10 cellular contexts compared by ENCODE assay signal in the genomic region with DNA sequence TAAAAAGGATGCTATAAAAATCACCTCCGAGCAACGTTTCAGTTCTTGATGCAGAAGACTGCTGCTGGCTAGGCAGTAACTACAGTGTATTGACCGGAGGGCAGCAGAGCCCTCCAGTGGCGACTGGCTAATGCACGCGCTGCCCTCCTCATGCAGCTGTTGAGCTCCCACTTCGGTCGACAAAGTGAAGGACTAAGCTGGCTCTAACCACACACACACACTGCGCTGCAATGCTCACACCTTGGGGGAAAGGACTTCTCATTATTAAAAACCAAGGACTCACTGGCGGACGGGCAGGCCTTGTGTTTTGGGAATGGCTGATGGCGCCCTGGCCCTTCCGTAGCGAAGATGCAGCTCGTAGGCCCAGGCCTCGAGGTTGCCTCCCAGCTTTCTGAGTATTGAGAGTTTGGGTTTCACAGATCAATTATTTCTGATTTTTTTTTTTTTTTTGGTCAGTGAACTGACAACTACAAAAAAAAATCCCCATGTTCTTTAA.
A peak's percentile ranks its signal among the peaks of the same experiment; 100 is the strongest.
DNase-seq lines count a peak whose midpoint lies in the region; ATAC-seq, FAIRE-seq and TF ChIP-seq lines count a peak whose summit lies in the region.
"Had no signal": no experiment of that assay in that cellular context is flagged by ENCODE, and none has a peak within 500 bp of the region (broad histone marks: within the 10 kb centered on the region; RNA-seq: fewer than 3 reads in every experiment).

No MANE protein-coding gene starts in this region.

- TF ChIP-seq EP300 in Ishikawa (IDR thresholded peaks at IDR 0.05; ENCODE audit: borderline replicate concordance): no peak
- no peak for TF ChIP-seq EP300 in K562 (IDR thresholded peaks at IDR 0.05; ENCODE audit: low read length)

- H3K4me1 ChIP-seq in Caco-2 (no peaks in the 10 kb centered on the region), K562 (replicated peaks in 1 of 2; ENCODE audit: control insufficient read depth in 2 of 2, insufficient read depth in 2 of 2, low read length in 2 of 2) (peaks cover 0 to 9% of the 10 kb centered on the region in 2 experiments; a peak in 1 of 5 replicates), left lung (no peaks in the 10 kb centered on the region)

- DNase-seq in Caco-2 (peak; percentile 48 to 59), K562 (ENCODE audit: extremely low read depth in 1 of 4, low spot score in 3 of 4) (peak in 1 of 4 experiments; percentile 26), left lung (peak in 1 of 2 donors; percentile 43), cerebellar nuclear complex (lab: John Stamatoyannopoulos, UW) (no peak), NCI-H2029 (lab: John Stamatoyannopoulos, UW) (no peak), germinal center (ENCODE audit: low spot score) (no peak)
- DNase-seq in activated T-cell treated with anti-CD3 and anti-CD28 coated beads, Interleukin-2, amount 50 U/mL, for 4 hours: no peak

- in situ Hi-C loops in K562 (cut with MboI): no loop called here

- peaks cover 11% of the 10 kb centered on the region for H4K20me1 ChIP-seq in K562 (replicated peaks; ENCODE audit: control insufficient read depth, insufficient read depth, low read length)

- 89% methylated on average over 16 of the region's 16 CpGs for WGBS in K562 (ENCODE audit: insufficient coverage, low coverage, missing lambda C conversion rate)

- H3K27me3 Mint-ChIP-seq in Caco-2 (ENCODE audit: insufficient read depth, unreplicated experiment): no peaks in the 10 kb centered on the region
- no peaks in the 10 kb centered on the region for H3K27me3 Mint-ChIP-seq in activated T-cell treated with anti-CD3 and anti-CD28 coated beads, Interleukin-2, amount 50 U/mL, for 4 hours (ENCODE audit: low read depth)

- no peak overlapping the region for H3K4me3 Mint-ChIP-seq in Caco-2 (ENCODE audit: unreplicated experiment)
- no peak overlapping the region for H3K4me3 Mint-ChIP-seq in activated T-cell treated with anti-CD3 and anti-CD28 coated beads, Interleukin-2, amount 50 U/mL, for 4 hours

- no peak overlapping the region for H2AFZ ChIP-seq in K562 (ENCODE audit: low read depth, low read length)

- peak; percentile 59 for ATAC-seq in K562
- peak; percentile 50 for ATAC-seq in left lung
- no peak for ATAC-seq in activated T-cell treated with anti-CD3 and anti-CD28 coated beads, Interleukin-2, amount 50 U/mL, for 4 hours

- TF ChIP-seq CTCF in Caco-2 (IDR thresholded peaks at IDR 0.05; ENCODE audit: insufficient read depth in 1 of 2, low read depth in 1 of 2, low read length in 1 of 2, severe bottlenecking in 1 of 2, unreplicated experiment in 1 of 2) (peak; percentile 39 to 75), K562 (IDR thresholded peaks at IDR 0.05 in 2 of 3, conservative IDR thresholded peaks at IDR 0.05 in 1 of 3; ENCODE audit: insufficient read depth in 2 of 3, low read depth in 1 of 3, low read length in 3 of 3) (peak; percentile 10 to 40 (median 35); a peak in 4 of 6 replicates), left lung (IDR thresholded peaks at IDR 0.05) (no peak)

- TF ChIP-seq RAD21 in Ishikawa (IDR thresholded peaks at IDR 0.05; ENCODE audit: low read depth) (peak; percentile 23; the same call in 1 of the 2 replicates), K562 (CRISPR knock-in tag; conservative IDR thresholded peaks at IDR 0.05 in 1 of 2, IDR thresholded peaks at IDR 0.05 in 1 of 2) (peak in 1 of 2 experiments; percentile 33; a peak in 2 of 4 replicates)

- no peak overlapping the region for H3K9ac ChIP-seq in K562 (ENCODE audit: insufficient read depth in 1 of 2, low read depth in 2 of 2, low read length in 2 of 2)

- H3K27ac ChIP-seq in K562 (ENCODE audit: extremely low read depth, low read depth, low read length): no peak overlapping the region
- H3K27ac ChIP-seq in left lung: no peak overlapping the region
- H3K27ac ChIP-seq: ovary had no signal

- no peaks in the 10 kb centered on the region for H3K4me1 Mint-ChIP-seq in Caco-2 (ENCODE audit: low read depth, unreplicated experiment)
- no peaks in the 10 kb centered on the region for H3K4me1 Mint-ChIP-seq in activated T-cell treated with anti-CD3 and anti-CD28 coated beads, Interleukin-2, amount 50 U/mL, for 4 hours (ENCODE audit: low read depth)

- H3K4me3 ChIP-seq in Caco-2 (ENCODE audit: low read depth, low read length) (no peak overlapping the region), K562 (no peak overlapping the region), left lung (no peak overlapping the region)
- H3K4me3 ChIP-seq: ovary had no signal

- H3K36me3 Mint-ChIP-seq in Caco-2 (ENCODE audit: insufficient read depth, unreplicated experiment): peaks cover 99% of the 10 kb centered on the region
- peaks cover 54% of the 10 kb centered on the region for H3K36me3 Mint-ChIP-seq in activated T-cell treated with anti-CD3 and anti-CD28 coated beads, Interleukin-2, amount 50 U/mL, for 4 hours (ENCODE audit: insufficient read depth)

- H3K4me2 ChIP-seq in K562 (ENCODE audit: insufficient read depth, low read length): no peak overlapping the region

- no peak overlapping the region for H3K27ac Mint-ChIP-seq in Caco-2 (ENCODE audit: unreplicated experiment)

- POLR2A ChIA-PET in Caco-2 (lab: Charles Lee): interaction anchor here (0.7 kb wide), 1 partner anchor 61 kb away, joined by 8 read pairs; no protein-coding TSS in a partner anchor
- POLR2A ChIA-PET in K562 (lab: Yijun Ruan, JAX): interaction anchor here (0.7 kb wide), 1 partner anchor 127 kb away, joined by 3 read pairs; no protein-coding TSS in a partner anchor

- H3K36me3 ChIP-seq in Caco-2 (ENCODE audit: control insufficient read depth, insufficient read depth, low read length): peaks cover 16% of the 10 kb centered on the region
- H3K36me3 ChIP-seq in K562 (ENCODE audit: control insufficient read depth, insufficient read depth, low read length): peaks cover 86% of the 10 kb centered on the region
- peaks cover 0 to 100% of the 10 kb centered on the region in 2 donors for H3K36me3 ChIP-seq in left lung
- H3K36me3 ChIP-seq: ovary had no signal

- H3K9me3 ChIP-seq in Caco-2: no peaks in the 10 kb centered on the region
- H3K9me3 ChIP-seq in K562 (replicated peaks; ENCODE audit: control insufficient read depth, insufficient read depth, low read depth, low read length): no peaks in the 10 kb centered on the region
- no peaks in the 10 kb centered on the region for H3K9me3 ChIP-seq in left lung
- H3K9me3 ChIP-seq: ovary had no signal

- BruUV-seq in Caco-2 (replicated peaks; lab: Mats Ljungman, UMichigan): no TSS peak
- no TSS peak for BruUV-seq in K562 (replicated peaks; lab: Mats Ljungman, UMichigan)

- H3K9me3 Mint-ChIP-seq in Caco-2 (ENCODE audit: unreplicated experiment): no peaks in the 10 kb centered on the region
- H3K9me3 Mint-ChIP-seq in activated T-cell treated with anti-CD3 and anti-CD28 coated beads, Interleukin-2, amount 50 U/mL, for 4 hours: no peaks in the 10 kb centered on the region

- no peaks in the 10 kb centered on the region for H3K79me2 ChIP-seq in K562 (ENCODE audit: control insufficient read depth, insufficient read depth, low read length)

- H3K27me3 ChIP-seq in Caco-2 (replicated peaks; ENCODE audit: control insufficient read depth, insufficient read depth, low read length) (no peaks in the 10 kb centered on the region), K562 (ENCODE audit: control insufficient read depth in 2 of 2, insufficient read depth in 2 of 2, low read length in 2 of 2) (no peaks in the 10 kb centered on the region), left lung (no peaks in the 10 kb centered on the region)
- H3K27me3 ChIP-seq: ovary had no signal

- no peaks in the 10 kb centered on the region for H3K9me1 ChIP-seq in K562 (ENCODE audit: control insufficient read depth, insufficient read depth, low read length)

- TF ChIP-seq POLR2A in K562 (conservative IDR thresholded peaks at IDR 0.05): no peak

- CTCF ChIA-PET in Caco-2 (lab: Charles Lee): interaction anchor here (0.6 to 1.8 kb wide), 8 partner anchors 18 to 395 kb away, joined by 3 to 6 read pairs (median 3); no protein-coding TSS in a partner anchor
- CTCF ChIA-PET in K562 (lab: Yijun Ruan, JAX; ENCODE audit: low intra/inter-chr PET ratio): no interaction called here

- FAIRE-seq in K562 (lab: Jason Lieb, UNC): peak; percentile 51
- FAIRE-seq: TTC549 had no signal

- intact Hi-C loops in Caco-2 (cut with micrococcal nuclease; ENCODE audit: unreplicated experiment): loop anchor here (1.0 kb wide), 1 partner anchor 299 kb away; no protein-coding TSS in a partner anchor
- intact Hi-C loops in K562 (cut with micrococcal nuclease): no loop called here
- intact Hi-C loops in left lung (cut with DNase I): no loop called here

TF ChIP-seq in Ishikawa, 13 proteins besides CTCF, POLR2A, EP300 and RAD21:
- no peak for TF ChIP-seq CEBPB (IDR thresholded peaks at IDR 0.05)
- TF ChIP-seq USF1 (IDR thresholded peaks at IDR 0.05): no peak
- no peak for TF ChIP-seq TEAD4 (IDR thresholded peaks at IDR 0.05)

TF ChIP-seq in K562, 482 proteins besides CTCF, POLR2A, EP300 and RAD21:
- TF ChIP-seq, protein P1, sequence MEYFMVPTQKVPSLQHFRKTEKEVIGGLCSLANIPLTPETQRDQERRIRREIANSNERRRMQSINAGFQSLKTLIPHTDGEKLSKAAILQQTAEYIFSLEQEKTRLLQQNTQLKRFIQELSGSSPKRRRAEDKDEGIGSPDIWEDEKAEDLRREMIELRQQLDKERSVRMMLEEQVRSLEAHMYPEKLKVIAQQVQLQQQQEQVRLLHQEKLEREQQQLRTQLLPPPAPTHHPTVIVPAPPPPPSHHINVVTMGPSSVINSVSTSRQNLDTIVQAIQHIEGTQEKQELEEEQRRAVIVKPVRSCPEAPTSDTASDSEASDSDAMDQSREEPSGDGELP (CRISPR knock-in tag; IDR thresholded peaks at IDR 0.05; ENCODE audit: borderline replicate concordance): peak; percentile 31; the same call in 1 of the 2 replicates
- no peak for TF ChIP-seq ZNF232 (CRISPR knock-in tag; IDR thresholded peaks at IDR 0.05)

Comparison
In these comparisons a context has a peak if more than half of its experiments do, and no peak if none do; other contexts are left out.
1. DNase-seq: peak in Caco-2 (2 of 2); none in activated T-cell treated with anti-CD3 and anti-CD28 coated beads, Interleukin-2, amount 50 U/mL, for 4 hours (single experiment), cerebellar nuclear complex (0 of 2), NCI-H2029 (single experiment) and germinal center (single experiment).
2. CTCF ChIP-seq: peak in Caco-2 (2 of 2) and K562 (3 of 3); none in left lung (0 of 2).
3. ATAC-seq: peak in K562 (single experiment) and left lung (single experiment); none in activated T-cell treated with anti-CD3 and anti-CD28 coated beads, Interleukin-2, amount 50 U/mL, for 4 hours (0 of 2).